Comparison of ENCODE assay signal across 10 cellular contexts in genomic region chr12:131222271-131223139, GRCh38.
DNase-seq lines count a peak whose midpoint lies in the region; ATAC-seq and TF ChIP-seq lines count a peak whose summit lies in the region.
"Had no signal": no experiment of that assay in that cellular context is flagged by ENCODE, and none has a peak within 500 bp of the region (broad histone marks: within the 10 kb centered on the region; RNA-seq: fewer than 3 reads in every experiment).

No MANE protein-coding gene starts in this region.

- POLR2A ChIA-PET in naive thymus-derived CD4-positive, alpha-beta T cell (lab: Charles Lee), result no interaction called here

- peaks cover 7 to 11% (median 9%) of the 10 kb centered on the region in 7 donors for H3K4me1 Mint-ChIP-seq in naive thymus-derived CD4-positive, alpha-beta T cell

- no peak overlapping the region for H3K4me3 ChIP-seq in naive thymus-derived CD4-positive, alpha-beta T cell (ENCODE audit: low read length)
- no peak overlapping the region for H3K4me3 ChIP-seq in esophagus muscularis mucosa
- H3K4me3 ChIP-seq: left lung, suprapubic skin had no signal

- H3K36me3 ChIP-seq in naive thymus-derived CD4-positive, alpha-beta T cell (ENCODE audit: control insufficient read depth in 2 of 3, insufficient read depth in 3 of 3, low read length in 3 of 3), result no peaks in the 10 kb centered on the region
- no peaks in the 10 kb centered on the region for H3K36me3 ChIP-seq in esophagus muscularis mucosa
- H3K36me3 ChIP-seq: left lung, suprapubic skin had no signal

- no peaks in the 10 kb centered on the region for H3K36me3 Mint-ChIP-seq in naive thymus-derived CD4-positive, alpha-beta T cell

- H3K27ac ChIP-seq in naive thymus-derived CD4-positive, alpha-beta T cell (ENCODE audit: low read depth, low read length), result no peak overlapping the region
- H3K27ac ChIP-seq in esophagus muscularis mucosa (replicated peaks in 1 of 4), result no peak overlapping the region
- H3K27ac ChIP-seq: left lung, suprapubic skin had no signal

- CTCF ChIA-PET in naive thymus-derived CD4-positive, alpha-beta T cell (lab: Charles Lee), result no interaction called here

- H3K27me3 Mint-ChIP-seq in naive thymus-derived CD4-positive, alpha-beta T cell, result peaks cover 3 to 27% (median 4%) of the 10 kb centered on the region in 5 donors

- no peaks in the 10 kb centered on the region for H3K27me3 ChIP-seq in naive thymus-derived CD4-positive, alpha-beta T cell (ENCODE audit: control insufficient read depth in 2 of 2, insufficient read depth in 2 of 2, low read length in 2 of 2)
- peaks cover 0 to 53% (median 0%) of the 10 kb centered on the region in 4 donors for H3K27me3 ChIP-seq in esophagus muscularis mucosa

- peak; percentile 70 for ATAC-seq in GM21529 (IDR thresholded peaks at IDR 0.05; ENCODE audit: unreplicated experiment)
- ATAC-seq in naive thymus-derived CD4-positive, alpha-beta T cell, result peak; percentile 22
- ATAC-seq: left lung had no signal

- no peaks in the 10 kb centered on the region for H3K4me1 ChIP-seq in naive thymus-derived CD4-positive, alpha-beta T cell (ENCODE audit: control insufficient read depth in 2 of 2, insufficient read depth in 2 of 2, low read length in 2 of 2)
- H3K4me1 ChIP-seq in esophagus muscularis mucosa, result peaks cover 0 to 5% (median 0%) of the 10 kb centered on the region in 4 donors

- TF ChIP-seq POLR2A in esophagus muscularis mucosa (IDR thresholded peaks at IDR 0.05; ENCODE audit: low read depth), result no peak

- in situ Hi-C loops in GM13976 (cut with MboI; ENCODE audit: low sequenced_read_pairs, unreplicated experiment), result no loop called here

- H3K27ac Mint-ChIP-seq in naive thymus-derived CD4-positive, alpha-beta T cell, result no peak overlapping the region

- no peaks in the 10 kb centered on the region for H3K9me3 Mint-ChIP-seq in naive thymus-derived CD4-positive, alpha-beta T cell

- H3K9me3 ChIP-seq in naive thymus-derived CD4-positive, alpha-beta T cell (ENCODE audit: control insufficient read depth in 2 of 3, low read length in 3 of 3), result no peaks in the 10 kb centered on the region
- H3K9me3 ChIP-seq in esophagus muscularis mucosa, result no peaks in the 10 kb centered on the region
- H3K9me3 ChIP-seq: left lung, suprapubic skin had no signal

- intact Hi-C loops in naive thymus-derived CD4-positive, alpha-beta T cell (cut with micrococcal nuclease), result no loop called here
- intact Hi-C loops in esophagus muscularis mucosa (cut with DNase I), result no loop called here

- TF ChIP-seq CTCF in GM13976 (IDR thresholded peaks at IDR 0.05; ENCODE audit: borderline replicate concordance, control extremely low read depth, extremely low read depth, insufficient read depth, missing control alignments) (no peak), esophagus muscularis mucosa (IDR thresholded peaks at IDR 0.05) (no peak)

- peak overlapping the region; percentile 6 to 73 (median 66) for H3K4me3 Mint-ChIP-seq in naive thymus-derived CD4-positive, alpha-beta T cell

- 63% methylated on average over 15 of the region's 24 CpGs for WGBS in esophagus muscularis mucosa

- peak; percentile 61 for DNase-seq in GM13976 (ENCODE audit: low spot score)
- peak; percentile 78 for DNase-seq in MV-4-11 (lab: John Stamatoyannopoulos, UW)
- peak in 2 of 9 donors; percentile 10 to 11 for DNase-seq in naive thymus-derived CD4-positive, alpha-beta T cell
- no peak for DNase-seq in NCI-H1694 treated with DMSO at 0.1 percent for 48 hours (lab: John Stamatoyannopoulos, UW)
- no peak for DNase-seq in NCI-H446 (lab: John Stamatoyannopoulos, UW)
- DNase-seq in stimulated activated CD4-positive, alpha-beta T cell treated with anti-CD3 and anti-CD28 coated beads, Interleukin-4, amount 100 ng/mL, for 24 hours, result no peak
- no peak for DNase-seq in esophagus muscularis mucosa (ENCODE audit: extremely low spot score)

- TF ChIP-seq EP300 in esophagus muscularis mucosa (IDR thresholded peaks at IDR 0.05), result no peak

Comparison
In these comparisons a context has a peak if more than half of its experiments do, and no peak if none do; other contexts are left out.
1. DNase-seq: peak in GM13976 (single experiment) and MV-4-11 (single experiment); none in NCI-H1694 treated with DMSO at 0.1 percent for 48 hours (single experiment), NCI-H446 (0 of 2), stimulated activated CD4-positive, alpha-beta T cell treated with anti-CD3 and anti-CD28 coated beads, Interleukin-4, amount 100 ng/mL, for 24 hours (single experiment) and esophagus muscularis mucosa (single experiment).